Comparison of ENCODE assay signal across 9 cellular contexts in genomic region chr5:149227168-149227826, GRCh38. TPM values are rescaled to one million over a fixed set of nuclear protein-coding genes. Genes with fewer than 3 reads are reported as not detected.
A peak's percentile ranks its signal among the peaks of the same experiment; 100 is the strongest.
DNase-seq lines count a peak whose midpoint lies in the region; ATAC-seq and TF ChIP-seq lines count a peak whose summit lies in the region.
"Had no signal": no experiment of that assay in that cellular context is flagged by ENCODE, and none has a peak within 500 bp of the region (broad histone marks: within the 10 kb centered on the region; RNA-seq: fewer than 3 reads in every experiment).

No MANE protein-coding gene starts in this region.

- CTCF ChIA-PET in PC-3 (lab: Charles Lee) = interaction anchor here (0.9 to 1.1 kb wide), 8 partner anchors 38 to 112 kb away, joined by 3 to 18 read pairs (median 4); partner anchors contain the start of gene ABLIM3

- H3K4me2 ChIP-seq in PC-3 (ENCODE audit: low read length) = peak overlapping the region; percentile 50

- H3K4me1 ChIP-seq in PC-3 (ENCODE audit: insufficient read depth, low read length) = peaks cover 34% of the 10 kb centered on the region
- H3K4me1 ChIP-seq in esophagus muscularis mucosa = peaks cover 29 to 44% (median 35%) of the 10 kb centered on the region in 4 donors
- peaks cover 14 to 17% of the 10 kb centered on the region in 2 donors for H3K4me1 ChIP-seq in gastrocnemius medialis

- H3K9me3 ChIP-seq in PC-3 (ENCODE audit: low read length) (no peaks in the 10 kb centered on the region), esophagus muscularis mucosa (no peaks in the 10 kb centered on the region), gastrocnemius medialis (no peaks in the 10 kb centered on the region)

- H3K4me3 ChIP-seq in PC-3 (ENCODE audit: low read length) (peak overlapping the region; percentile 2; the same call in 1 of the 2 replicates), esophagus muscularis mucosa (no peak overlapping the region), gastrocnemius medialis (no peak overlapping the region)

- no peaks in the 10 kb centered on the region for H3K9me2 ChIP-seq in PC-3 (replicated peaks; ENCODE audit: low read length)

- WGBS in esophagus muscularis mucosa = 89% methylated on average over 2 of the region's 2 CpGs

- TF ChIP-seq POLR2A in esophagus muscularis mucosa (IDR thresholded peaks at IDR 0.05; ENCODE audit: low read depth) (no peak), gastrocnemius medialis (IDR thresholded peaks at IDR 0.05) (no peak)

- TF ChIP-seq EP300 in esophagus muscularis mucosa (IDR thresholded peaks at IDR 0.05) = no peak

- in situ Hi-C loops in gastrocnemius medialis (cut with MboI; ENCODE audit: low sequenced_read_pairs in 4 of 4) = loop anchor here (5.0 to 25.0 kb wide), 5 partner anchors 80 to 790 kb away; partner anchors contain the start of gene ABLIM3 (in 2 of the 4)

- ATAC-seq in PC-3 (peak; percentile 80), gastrocnemius medialis (no peak), HG03135 (IDR thresholded peaks at IDR 0.05; ENCODE audit: unreplicated experiment) (no peak), GM21360 (IDR thresholded peaks at IDR 0.05; ENCODE audit: unreplicated experiment) (no peak)

- intact Hi-C loops in PC-3 (cut with micrococcal nuclease) (loop anchor here (2.0 to 5.0 kb wide), 2 partner anchors 260 to 496 kb away; no protein-coding TSS in a partner anchor), esophagus muscularis mucosa (cut with DNase I) (no loop called here), gastrocnemius medialis (cut with DNase I; ENCODE audit: low total_unique reads) (loop anchor here (10.0 kb wide), 2 partner anchors 192 to 492 kb away; no protein-coding TSS in a partner anchor)

- no peaks in the 10 kb centered on the region for H4K20me1 ChIP-seq in PC-3 (ENCODE audit: low read length)

- POLR2A ChIA-PET in PC-3 (lab: Charles Lee; ENCODE audit: unreplicated experiment) = no interaction called here

- H3K79me2 ChIP-seq in PC-3 (ENCODE audit: low read length) = no peaks in the 10 kb centered on the region

- peak; percentile 23 for DNase-seq in NCI-H82 (lab: John Stamatoyannopoulos, UW)
- no peak for DNase-seq in NCI-H82 treated with DMSO at 0.1 percent for 48 hours (lab: John Stamatoyannopoulos, UW; ENCODE audit: unreplicated experiment)
- peak; percentile 98 for DNase-seq in PC-3
- DNase-seq in esophagus muscularis mucosa (ENCODE audit: extremely low spot score) = no peak
- DNase-seq in gastrocnemius medialis = no peak
- DNase-seq in NCI-H748 treated with DMSO at 0.1 percent for 48 hours (lab: John Stamatoyannopoulos, UW) = no peak
- DNase-seq: 8988T had no signal

- peak overlapping the region; percentile 60 for H3K27ac ChIP-seq in PC-3 (ENCODE audit: low read length)
- H3K27ac ChIP-seq in esophagus muscularis mucosa (replicated peaks in 1 of 4) = peak overlapping the region in 3 of 4 donors; percentile 10 to 50 (median 21)
- peak overlapping the region in 3 of 4 donors; percentile 47 to 70 (median 56) for H3K27ac ChIP-seq in gastrocnemius medialis

- H3K36me3 ChIP-seq in PC-3 (ENCODE audit: low read depth, low read length) (no peaks in the 10 kb centered on the region; the same call in 1 of the 2 replicates), esophagus muscularis mucosa (peaks cover 0 to 22% (median 2%) of the 10 kb centered on the region in 4 donors), gastrocnemius medialis (peaks cover 0 to 19% of the 10 kb centered on the region in 2 donors)

- H3K9ac ChIP-seq in PC-3 (ENCODE audit: low read length) = no peak overlapping the region; the same call in 1 of the 2 replicates

- H2AFZ ChIP-seq in PC-3 (ENCODE audit: low read length) = no peak overlapping the region

- no peak for TF ChIP-seq CTCF in PC-3 (conservative IDR thresholded peaks at IDR 0.05; ENCODE audit: low read depth, low read length)
- TF ChIP-seq CTCF in esophagus muscularis mucosa (IDR thresholded peaks at IDR 0.05) = no peak
- no peak for TF ChIP-seq CTCF in gastrocnemius medialis (IDR thresholded peaks at IDR 0.05 in 4 of 5, conservative IDR thresholded peaks at IDR 0.05 in 1 of 5)

- peaks cover 16% of the 10 kb centered on the region for H3F3A ChIP-seq in PC-3 (ENCODE audit: low read length, unreplicated experiment)

- no TSS peak for BruUV-seq in PC-3 (replicated peaks; lab: Mats Ljungman, UMichigan)

- H3K27me3 ChIP-seq in PC-3 (ENCODE audit: low read length) (no peaks in the 10 kb centered on the region), esophagus muscularis mucosa (no peaks in the 10 kb centered on the region), gastrocnemius medialis (no peaks in the 10 kb centered on the region)

RNA-seq across cellular contexts. Expression of gene AFAP1L1, which starts 44.4 kb away (rescaled TPM):
- 19.6 and 22.3 TPM in 2 replicates for total RNA-seq in PC-3 (2014; rRNA removed)
- 10 to 100 TPM in 3 of 4 donors, 1 to 10 TPM in 1; 10.0 to 23.8 (median 16.6) TPM for total RNA-seq in esophagus muscularis mucosa
- total RNA-seq in gastrocnemius medialis = 10 to 100 TPM; 28.6 to 39.9 (median 32.9) TPM

Comparison
In these comparisons a context has a peak if more than half of its experiments do, and no peak if none do; other contexts are left out.
1. DNase-seq: peak in NCI-H82 (single experiment) and PC-3 (single experiment); none in NCI-H82 treated with DMSO at 0.1 percent for 48 hours (single experiment), esophagus muscularis mucosa (single experiment), gastrocnemius medialis (0 of 2) and NCI-H748 treated with DMSO at 0.1 percent for 48 hours (single experiment).
2. Peak in every context shown above with its lines, with median percentiles within 50 percentile points of each other: H3K27ac ChIP-seq.